In the genomic region with DNA sequence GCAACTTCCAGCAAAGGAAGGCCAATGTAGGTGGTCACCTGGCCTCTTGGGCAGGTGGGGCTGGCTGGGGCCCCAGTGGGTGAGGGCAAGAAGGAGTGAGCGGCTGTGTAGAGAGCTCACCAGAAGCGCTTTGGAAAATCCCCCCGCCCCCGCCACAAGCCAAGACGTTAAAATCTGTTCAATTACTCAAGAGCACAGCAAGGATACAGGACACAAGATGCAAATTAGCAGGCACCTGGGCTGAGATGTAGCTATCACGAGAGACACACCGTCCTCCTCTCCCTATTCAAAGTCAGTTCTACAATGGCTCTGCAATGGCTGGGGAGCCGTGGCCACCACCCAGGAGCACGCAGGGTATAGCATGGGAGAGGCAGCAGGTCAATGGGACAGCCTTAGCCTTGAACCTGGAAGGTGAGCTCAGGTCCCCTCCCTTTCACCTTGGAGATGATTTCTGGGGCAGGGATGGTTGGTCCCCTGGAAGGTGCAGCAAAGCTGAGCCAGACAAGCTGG, we compare ENCODE assay signal across 30 cellular contexts. TPM values are rescaled to one million over a fixed set of nuclear protein-coding genes. Genes with fewer than 3 reads are reported as not detected.
DNase-seq lines count a peak whose midpoint lies in the region; ATAC-seq, FAIRE-seq and TF ChIP-seq lines count a peak whose summit lies in the region.
"Had no signal": no experiment of that assay in that cellular context is flagged by ENCODE, and none has a peak within 500 bp of the region (broad histone marks: within the 10 kb centered on the region; RNA-seq: fewer than 3 reads in every experiment).

No MANE protein-coding gene starts in this region.

- H3K4me1 Mint-ChIP-seq in H9 = no peaks in the 10 kb centered on the region
- H3K4me1 Mint-ChIP-seq in stimulated activated memory B cell treated with anti-CD40 and anti-IgM and Interleukin-4, amounts not matched to agents 10 μg/mL and 1 μg/mL and 100 μg/mL, for 72 hours = peaks cover 30% of the 10 kb centered on the region
- H3K4me1 Mint-ChIP-seq: CD14-positive monocyte had no signal

- no peaks in the 10 kb centered on the region for H3K9me3 ChIP-seq in H9 (ENCODE audit: control insufficient read depth, low read depth, low read length)
- no peaks in the 10 kb centered on the region for H3K9me3 ChIP-seq in kidney (ENCODE audit: control insufficient read depth in 1 of 2, low read length in 2 of 2)
- H3K9me3 ChIP-seq: gastrocnemius medialis, pancreas had no signal

- no peaks in the 10 kb centered on the region for H3K79me1 ChIP-seq in H9 (ENCODE audit: insufficient read depth, low read depth, low read length, poor library complexity, severe bottlenecking)

- no CpG with 5 or more reads among the region's 9 CpGs for WGBS in H9 (ENCODE audit: extremely low coverage, insufficient read length, low lambda C conversion rate)

- H2BK120ac ChIP-seq in H9 (ENCODE audit: low read depth, low read length, poor library complexity, severe bottlenecking) = no peak overlapping the region

- H2AFZ ChIP-seq in H9 (ENCODE audit: low read length) = no peak overlapping the region
- H2AFZ ChIP-seq: GM23248, hepatocyte had no signal

- peak; percentile 20 for ATAC-seq in stimulated activated memory B cell treated with anti-CD40 and anti-IgM and Interleukin-4, amounts not matched to agents 10 μg/mL and 1 μg/mL and 100 μg/mL, for 72 hours
- no peak for ATAC-seq in GM21526 (IDR thresholded peaks at IDR 0.05; ENCODE audit: low FRiP score, unreplicated experiment)
- ATAC-seq: activated naive CD4-positive, alpha-beta T cell treated with anti-CD3 and anti-CD28 coated beads, Interleukin-2, amount 50 U/mL, for 72 hours; gastrocnemius medialis; left colon; pancreas; T-cell had no signal

- H3K27me3 ChIP-seq in H9 (ENCODE audit: insufficient read depth, low read length) = no peaks in the 10 kb centered on the region
- H3K27me3 ChIP-seq: brain microvascular endothelial cell, gastrocnemius medialis, hepatocyte, pancreas, tibial artery had no signal

- H2BK15ac ChIP-seq in H9 (ENCODE audit: low read depth, low read length) = no peak overlapping the region

- H3K36me3 ChIP-seq in kidney (ENCODE audit: control insufficient read depth in 1 of 2, insufficient read depth in 2 of 2, low read length in 2 of 2) = no peaks in the 10 kb centered on the region
- H3K36me3 ChIP-seq: brain microvascular endothelial cell, gastrocnemius medialis, pancreas, tibial artery had no signal

- H3K9me3 Mint-ChIP-seq in H9 = no peaks in the 10 kb centered on the region; a peak in 2 of 5 replicates
- peaks cover 7% of the 10 kb centered on the region for H3K9me3 Mint-ChIP-seq in stimulated activated memory B cell treated with anti-CD40 and anti-IgM and Interleukin-4, amounts not matched to agents 10 μg/mL and 1 μg/mL and 100 μg/mL, for 72 hours

- no peak for TF ChIP-seq CTCF in H9 (conservative IDR thresholded peaks at IDR 0.05)
- no peak for TF ChIP-seq CTCF in kidney (IDR thresholded peaks at IDR 0.05; ENCODE audit: borderline replicate concordance, extremely low read depth, insufficient read depth)

- H3K18ac ChIP-seq in H9 (ENCODE audit: insufficient read length, low read depth, low read length) = no peak overlapping the region

- DNase-seq in D341Med (ENCODE audit: low spot score) (peak; percentile 8), H9 (peak; percentile 12), kidney (peak; percentile 45), NCI-H82 (lab: John Stamatoyannopoulos, UW) (no peak), NCI-H2029 (lab: John Stamatoyannopoulos, UW) (no peak)
- DNase-seq: activated CD4-positive, alpha-beta T cell treated with anti-CD3 and anti-CD28 coated beads, Interleukin-2, amount 50 U/mL, for 4 hours; activated CD4-positive, CD25-positive, alpha-beta regulatory T cell; amygdala; brain microvascular endothelial cell; gastrocnemius medialis; GM23248; left colon; NCI-H1092; NCI-H1694 treated with DMSO at 0.1 percent for 48 hours; NCI-H2171; NCI-H510A; stimulated activated CD4-positive, alpha-beta T cell treated with anti-CD3 and anti-CD28 coated beads, Interleukin-2, amount 100 ng/mL, for 24 hours; tibial artery had no signal

- H2AK5ac ChIP-seq in H9 (ENCODE audit: insufficient read length, low read length) = no peak overlapping the region

- H4K91ac ChIP-seq in H9 (ENCODE audit: insufficient read length, low read depth, low read length) = no peak overlapping the region

- no peak overlapping the region for H3K27ac Mint-ChIP-seq in H9
- no peak overlapping the region for H3K27ac Mint-ChIP-seq in stimulated activated memory B cell treated with anti-CD40 and anti-IgM and Interleukin-4, amounts not matched to agents 10 μg/mL and 1 μg/mL and 100 μg/mL, for 72 hours
- H3K27ac Mint-ChIP-seq: activated naive CD4-positive, alpha-beta T cell treated with anti-CD3 and anti-CD28 coated beads, Interleukin-2, amount 50 U/mL, for 72 hours; IgD-negative memory B cell; T-cell had no signal

- no peak overlapping the region for H4K8ac ChIP-seq in H9 (replicated peaks; ENCODE audit: insufficient read length, low read depth, low read length)

- no peak overlapping the region for H3K23ac ChIP-seq in H9 (ENCODE audit: insufficient read length, low read depth, low read length)

- H3K36me3 Mint-ChIP-seq in H9 (ENCODE audit: insufficient read depth in 1 of 3, low read depth in 3 of 3) = no peaks in the 10 kb centered on the region; a peak in 1 of 7 replicates
- no peaks in the 10 kb centered on the region for H3K36me3 Mint-ChIP-seq in stimulated activated memory B cell treated with anti-CD40 and anti-IgM and Interleukin-4, amounts not matched to agents 10 μg/mL and 1 μg/mL and 100 μg/mL, for 72 hours

- H3K23me2 ChIP-seq in H9 (ENCODE audit: insufficient read length, low read depth, low read length, poor library complexity, severe bottlenecking) = no peaks in the 10 kb centered on the region

- no peak for FAIRE-seq in kidney (lab: Jason Lieb, UNC)
- FAIRE-seq: pancreas had no signal

- H4K5ac ChIP-seq in H9 (ENCODE audit: insufficient read length, low read depth, low read length) = no peak overlapping the region

- no peak overlapping the region for H3K27ac ChIP-seq in H9 (ENCODE audit: insufficient read length, low read depth, low read length)
- no peak overlapping the region for H3K27ac ChIP-seq in kidney (ENCODE audit: low read depth in 2 of 2, low read length in 2 of 2)
- H3K27ac ChIP-seq: brain microvascular endothelial cell, gastrocnemius medialis, GM23248, hepatocyte, pancreas, RWPE1, tibial artery had no signal

- H3K27me3 Mint-ChIP-seq in H9 (ENCODE audit: low read depth) = peaks cover 2% of the 10 kb centered on the region; the same call in 1 of the 2 replicates
- H3K27me3 Mint-ChIP-seq in stimulated activated memory B cell treated with anti-CD40 and anti-IgM and Interleukin-4, amounts not matched to agents 10 μg/mL and 1 μg/mL and 100 μg/mL, for 72 hours = no peaks in the 10 kb centered on the region

- H2BK5ac ChIP-seq in H9 (ENCODE audit: insufficient read length, low read length) = no peak overlapping the region

- H3K79me2 ChIP-seq in H9 (ENCODE audit: insufficient read depth, low read length) = no peaks in the 10 kb centered on the region
- H3K79me2 ChIP-seq: hepatocyte had no signal

- no peak overlapping the region for H2BK12ac ChIP-seq in H9 (ENCODE audit: insufficient read length, low read depth, low read length)

- no peak overlapping the region for H3K4me2 ChIP-seq in H9 (ENCODE audit: insufficient read depth, insufficient read length, low read length)
- H3K4me2 ChIP-seq: hepatocyte had no signal

- no peak overlapping the region for H3K4ac ChIP-seq in H9 (ENCODE audit: low read depth, low read length)

- no peak overlapping the region for H2BK20ac ChIP-seq in H9 (ENCODE audit: low read depth, low read length, poor library complexity, severe bottlenecking)

- H3K4me1 ChIP-seq in H9 (ENCODE audit: insufficient read depth, low read length) (no peaks in the 10 kb centered on the region), kidney (ENCODE audit: control insufficient read depth in 1 of 2, insufficient read depth in 1 of 2, low read depth in 1 of 2, low read length in 2 of 2) (peaks cover 0 to 2% of the 10 kb centered on the region in 2 donors)
- H3K4me1 ChIP-seq: gastrocnemius medialis, pancreas, tibial artery had no signal

- H3T11ph ChIP-seq in H9 (ENCODE audit: low read length) = no peak overlapping the region

- H3K14ac ChIP-seq in H9 (ENCODE audit: insufficient read depth, low read length) = no peak overlapping the region; the same call in 1 of the 2 replicates

- H3K56ac ChIP-seq in H9 (ENCODE audit: insufficient read length, low read depth, low read length) = no peak overlapping the region

- H3K9ac ChIP-seq in H9 (ENCODE audit: extremely low read depth, insufficient read length, low read length) = no peak overlapping the region
- H3K9ac ChIP-seq in kidney (ENCODE audit: low read length in 2 of 2) = no peak overlapping the region
- H3K9ac ChIP-seq: GM23248 had no signal

- no peak overlapping the region for H3K4me3 Mint-ChIP-seq in H9
- H3K4me3 Mint-ChIP-seq in stimulated activated memory B cell treated with anti-CD40 and anti-IgM and Interleukin-4, amounts not matched to agents 10 μg/mL and 1 μg/mL and 100 μg/mL, for 72 hours = no peak overlapping the region
- H3K4me3 Mint-ChIP-seq: CD14-positive monocyte, T-cell had no signal

- no peak overlapping the region for H3K4me3 ChIP-seq in kidney (ENCODE audit: low read length in 2 of 2)
- H3K4me3 ChIP-seq: gastrocnemius medialis, GM23248, hepatocyte, pancreas, tibial artery had no signal

- intact Hi-C loops in kidney (cut with DNase I) = no loop called here

- H4K20me1 ChIP-seq in H9 (ENCODE audit: control insufficient read depth, insufficient read depth, insufficient read length) = no peaks in the 10 kb centered on the region

RNA-seq across cellular contexts. Expression of gene GPR17, which starts 38.5 kb away (rescaled TPM):
- total RNA-seq in H9 (2021) (0.35 TPM in 1 of 2 replicates, not detected in the other), kidney (0.50 TPM)
- 0.39 TPM for polyA plus RNA-seq in kidney (ENCODE audit: insufficient read depth, low read depth, low replicate concordance)
- total RNA-seq: activated naive CD4-positive, alpha-beta T cell treated with anti-CD3 and anti-CD28 coated beads, Interleukin-2, amount 50 U/mL, for 72 hours; fibroblast of lung; GM23248; hepatocyte; pancreas; SK-MEL-5; T-cell had no signal
- polyA plus RNA-seq: CD14-positive monocyte, fibroblast of lung, IgD-negative memory B cell, neural cell had no signal

Comparison
In these comparisons a context has a peak if more than half of its experiments do, and no peak if none do; other contexts are left out.
1. DNase-seq: peak in D341Med (single experiment), H9 (single experiment) and kidney (single experiment); none in NCI-H82 (single experiment) and NCI-H2029 (single experiment).